ENCODE assay signal across 8 cellular contexts in the genomic region with DNA sequence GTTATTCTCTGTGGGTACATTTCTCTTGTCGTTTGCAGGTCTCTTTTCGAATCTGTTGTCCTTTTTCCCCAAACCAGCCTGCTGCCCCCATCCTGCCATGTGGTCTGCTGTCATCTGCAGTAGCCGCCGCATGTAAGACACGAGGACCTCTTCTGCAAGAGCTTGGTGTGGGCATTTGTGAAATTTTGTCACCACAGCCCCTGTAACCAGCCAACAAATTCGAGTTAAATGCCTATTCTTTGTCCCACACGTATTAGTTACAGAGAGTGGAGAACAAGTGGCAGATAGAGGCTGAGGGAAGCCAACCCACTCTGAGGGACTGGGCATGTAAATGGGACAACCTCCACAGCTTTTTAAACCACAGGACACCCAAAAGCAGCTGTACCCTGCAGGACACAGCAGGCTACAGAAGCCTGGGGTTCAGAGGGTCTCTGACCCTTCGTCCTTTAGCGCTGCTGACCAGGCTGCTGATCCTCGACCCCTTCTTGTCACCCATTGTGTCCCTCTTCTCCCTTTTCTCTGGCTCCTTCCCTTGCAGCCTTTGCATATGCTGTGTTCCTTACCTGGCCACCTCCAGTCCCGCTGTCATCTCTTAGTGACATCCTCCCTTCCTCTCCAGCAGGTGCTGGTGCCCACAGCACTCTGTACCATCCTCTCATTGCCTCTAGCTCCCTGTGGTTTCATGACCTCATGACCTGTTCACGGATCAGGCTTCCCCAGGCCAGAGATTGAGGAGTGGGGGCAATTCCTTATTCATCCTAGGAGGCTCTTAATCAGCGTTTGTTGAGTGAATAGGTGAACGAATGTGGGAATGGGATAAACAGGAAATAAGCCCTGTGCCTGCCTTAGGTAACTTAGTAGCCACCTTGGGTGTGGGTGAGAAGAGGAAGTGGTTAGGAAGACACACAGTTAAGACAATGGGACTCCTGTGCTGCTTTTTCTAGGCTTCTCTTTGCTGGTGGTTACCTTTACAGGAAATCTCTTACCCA. TPM values are rescaled to one million over a fixed set of nuclear protein-coding genes. Genes with fewer than 3 reads are reported as not detected.
A peak's percentile ranks its signal among the peaks of the same experiment; 100 is the strongest.
DNase-seq lines count a peak whose midpoint lies in the region; ATAC-seq and TF ChIP-seq lines count a peak whose summit lies in the region.

No MANE protein-coding gene starts in this region.

- peak overlapping the region; percentile 31 for H2AFZ ChIP-seq in MM.1S (ENCODE audit: low read length)

- peaks cover 15% of the 10 kb centered on the region; the same call in 1 of the 2 replicates for H3F3A ChIP-seq in MM.1S (ENCODE audit: insufficient read depth, low read length)

- H3K27ac ChIP-seq in MM.1S (ENCODE audit: low read length) (peak overlapping the region; percentile 64), neutrophil (peak overlapping the region; percentile 88), caudate nucleus (ENCODE audit: low read depth, low read length) (no peak overlapping the region)

- H3K27ac Mint-ChIP-seq in activated T-helper 17 cell treated with anti-CD3 and anti-CD28 coated beads, Interleukin-2, amount 50 U/mL, for 72 hours, result peak overlapping the region; percentile 70

- H3K4me3 Mint-ChIP-seq in activated T-helper 17 cell treated with anti-CD3 and anti-CD28 coated beads, Interleukin-2, amount 50 U/mL, for 72 hours, result peak overlapping the region; percentile 58

- H3K9me2 ChIP-seq in MM.1S (replicated peaks; ENCODE audit: insufficient read depth, low read length), result no peaks in the 10 kb centered on the region

- peak overlapping the region; percentile 59 for H3K4me2 ChIP-seq in MM.1S (ENCODE audit: low read depth, low read length)

- H3K79me2 ChIP-seq in MM.1S (ENCODE audit: low read length), result no peaks in the 10 kb centered on the region

- peaks cover 63% of the 10 kb centered on the region for H3K4me1 Mint-ChIP-seq in activated T-helper 17 cell treated with anti-CD3 and anti-CD28 coated beads, Interleukin-2, amount 50 U/mL, for 72 hours

- H3K27me3 ChIP-seq in MM.1S (replicated peaks; ENCODE audit: insufficient read depth, low read length) (no peaks in the 10 kb centered on the region), neutrophil (no peaks in the 10 kb centered on the region)

- H3K9me3 ChIP-seq in MM.1S (replicated peaks; ENCODE audit: insufficient read depth, low read length), result no peaks in the 10 kb centered on the region
- no peaks in the 10 kb centered on the region for H3K9me3 ChIP-seq in neutrophil

- peaks cover 7% of the 10 kb centered on the region for H3K36me3 Mint-ChIP-seq in activated T-helper 17 cell treated with anti-CD3 and anti-CD28 coated beads, Interleukin-2, amount 50 U/mL, for 72 hours (ENCODE audit: low read depth)

- DNase-seq in activated CD8-positive, alpha-beta memory T cell treated with anti-CD3 and anti-CD28 coated beads for 24 hours, result peak; percentile 70
- DNase-seq in activated CD8-positive, alpha-beta memory T cell treated with anti-CD3 and anti-CD28 coated beads, Interleukin-2, amount 50 U/mL, for 4 hours, result no peak
- DNase-seq in MM.1S (peak; percentile 84), globus pallidus (ENCODE audit: low spot score) (no peak), EL (no peak), caudate nucleus (lab: John Stamatoyannopoulos, UW) (no peak)

- H3K4me3 ChIP-seq in MM.1S (ENCODE audit: low read length) (peak overlapping the region; percentile 11; the same call in 1 of the 2 replicates), neutrophil (ENCODE audit: low read depth in 1 of 2, low read length in 1 of 2) (peak overlapping the region; percentile 48 to 55)

- no peaks in the 10 kb centered on the region for H3K36me3 ChIP-seq in MM.1S (replicated peaks; ENCODE audit: insufficient read depth, low read length)
- peaks cover 5% of the 10 kb centered on the region for H3K36me3 ChIP-seq in neutrophil

- no peaks in the 10 kb centered on the region for H3K9me3 Mint-ChIP-seq in activated T-helper 17 cell treated with anti-CD3 and anti-CD28 coated beads, Interleukin-2, amount 50 U/mL, for 72 hours

- peak; percentile 70 for ATAC-seq in activated T-helper 17 cell treated with anti-CD3 and anti-CD28 coated beads, Interleukin-2, amount 50 U/mL, for 72 hours (replicated peaks)

- TF ChIP-seq CTCF in MM.1S (IDR thresholded peaks at IDR 0.05; ENCODE audit: low read length) (no peak), neutrophil (IDR thresholded peaks at IDR 0.05) (peak; percentile 21)

- H3K27me3 Mint-ChIP-seq in activated T-helper 17 cell treated with anti-CD3 and anti-CD28 coated beads, Interleukin-2, amount 50 U/mL, for 72 hours, result no peaks in the 10 kb centered on the region

- no peaks in the 10 kb centered on the region for H4K20me1 ChIP-seq in MM.1S (ENCODE audit: insufficient read depth, low read length)

- no peak overlapping the region for H3K9ac ChIP-seq in MM.1S (ENCODE audit: low read length)

- H3K4me1 ChIP-seq in MM.1S (ENCODE audit: low read length) (peaks cover 30% of the 10 kb centered on the region), neutrophil (ENCODE audit: control insufficient read depth in 1 of 2, insufficient read depth in 1 of 2, low read depth in 1 of 2, low read length in 1 of 2) (peaks cover 68 to 70% of the 10 kb centered on the region in 2 experiments)

RNA-seq across cellular contexts. Expression of gene ITGA6, which starts 35.3 kb away (rescaled TPM):
- total RNA-seq in activated T-helper 17 cell treated with anti-CD3 and anti-CD28 coated beads, Interleukin-2, amount 50 U/mL, for 72 hours, result 1 to 10 TPM; 2.2 to 4.9 TPM

Comparison
In these comparisons a context has a peak if more than half of its experiments do, and no peak if none do; other contexts are left out.
1. DNase-seq: peak in activated CD8-positive, alpha-beta memory T cell treated with anti-CD3 and anti-CD28 coated beads for 24 hours (single experiment) and MM.1S (single experiment); none in activated CD8-positive, alpha-beta memory T cell treated with anti-CD3 and anti-CD28 coated beads, Interleukin-2, amount 50 U/mL, for 4 hours (single experiment), globus pallidus (single experiment), EL (single experiment) and caudate nucleus (0 of 61).